ENCODE assay signal across 9 cellular contexts in genomic region chrX:50920132-50920531, GRCh38. TPM values are rescaled to one million over a fixed set of nuclear protein-coding genes. Genes with fewer than 3 reads are reported as not detected.
A peak's percentile ranks its signal among the peaks of the same experiment; 100 is the strongest.
DNase-seq lines count a peak whose midpoint lies in the region; ATAC-seq, FAIRE-seq and TF ChIP-seq lines count a peak whose summit lies in the region.
"Had no signal": no experiment of that assay in that cellular context is flagged by ENCODE, and none has a peak within 500 bp of the region (broad histone marks: within the 10 kb centered on the region; RNA-seq: fewer than 3 reads in every experiment).

No MANE protein-coding gene starts in this region.

- no peak overlapping the region for H2AFZ ChIP-seq in astrocyte (ENCODE audit: low read depth, low read length)

- H3K36me3 Mint-ChIP-seq in MCF 10A (ENCODE audit: insufficient read depth, unreplicated experiment) (no peaks in the 10 kb centered on the region), astrocyte (ENCODE audit: low read depth, unreplicated experiment) (no peaks in the 10 kb centered on the region)
- H3K36me3 Mint-ChIP-seq in CD4-positive, alpha-beta memory T cell, result no peaks in the 10 kb centered on the region
- H3K36me3 Mint-ChIP-seq: naive thymus-derived CD8-positive, alpha-beta T cell had no signal

- H3K4me3 ChIP-seq in breast epithelium (no peak overlapping the region), astrocyte (ENCODE audit: insufficient read depth, low read depth, low read length) (no peak overlapping the region), transverse colon (no peak overlapping the region)
- no peak overlapping the region for H3K4me3 ChIP-seq in CD4-positive, alpha-beta memory T cell (ENCODE audit: low read length in 2 of 2)

- H3K9me3 Mint-ChIP-seq in MCF 10A (ENCODE audit: unreplicated experiment), result no peaks in the 10 kb centered on the region
- no peaks in the 10 kb centered on the region for H3K9me3 Mint-ChIP-seq in astrocyte (ENCODE audit: unreplicated experiment)
- H3K9me3 Mint-ChIP-seq in CD4-positive, alpha-beta memory T cell, result no peaks in the 10 kb centered on the region

- H3K27ac ChIP-seq in breast epithelium (no peak overlapping the region), astrocyte (ENCODE audit: low read depth, low read length) (no peak overlapping the region), transverse colon (no peak overlapping the region), RWPE1 (no peak overlapping the region)
- H3K27ac ChIP-seq in CD4-positive, alpha-beta memory T cell (ENCODE audit: low read depth, low read length), result no peak overlapping the region

- H3K27me3 Mint-ChIP-seq in MCF 10A (ENCODE audit: insufficient read depth, unreplicated experiment) (peaks cover 64% of the 10 kb centered on the region), astrocyte (ENCODE audit: low read depth, unreplicated experiment) (no peaks in the 10 kb centered on the region)
- peaks cover 1 to 3% of the 10 kb centered on the region in 2 donors for H3K27me3 Mint-ChIP-seq in CD4-positive, alpha-beta memory T cell

- no peak for TF ChIP-seq EP300 in transverse colon (IDR thresholded peaks at IDR 0.05; ENCODE audit: low read depth)

- intact Hi-C loops in MCF 10A (cut with micrococcal nuclease), result loop anchor here (1.0 to 2.0 kb wide), 3 partner anchors 69 to 228 kb away; no protein-coding TSS in a partner anchor
- intact Hi-C loops in breast epithelium (cut with DNase I; ENCODE audit: low total_unique reads), result no loop called here
- intact Hi-C loops in transverse colon (cut with DNase I; ENCODE audit: low total_unique reads), result no loop called here
- intact Hi-C loops in CD4-positive, alpha-beta memory T cell (cut with micrococcal nuclease), result no loop called here

- H4K20me1 ChIP-seq in astrocyte (ENCODE audit: insufficient read depth, low read length), result no peaks in the 10 kb centered on the region

- POLR2A ChIA-PET in MCF 10A (lab: Yijun Ruan, JAX) (no interaction called here), RWPE1 (lab: Yijun Ruan, JAX; ENCODE audit: low non-redundant PET) (no interaction called here)
- POLR2A ChIA-PET in CD4-positive, alpha-beta memory T cell (lab: Charles Lee; ENCODE audit: partially characterized antibody), result no interaction called here

- FAIRE-seq in astrocyte (lab: Jason Lieb, UNC), result peak; percentile 100

- no TSS peak for BruUV-seq in MCF 10A (replicated peaks; lab: Mats Ljungman, UMichigan)

- peak; percentile 53 for TF ChIP-seq CTCF in MCF 10A (IDR thresholded peaks at IDR 0.05; ENCODE audit: unreplicated experiment)
- no peak for TF ChIP-seq CTCF in breast epithelium (IDR thresholded peaks at IDR 0.05)
- peak; percentile 46 for TF ChIP-seq CTCF in astrocyte (IDR thresholded peaks at IDR 0.05; ENCODE audit: insufficient read depth, low read depth, low read length)
- TF ChIP-seq CTCF in transverse colon (IDR thresholded peaks at IDR 0.05), result peak; percentile 23 to 42 (median 31)
- no peak for TF ChIP-seq CTCF in RWPE1 (conservative IDR thresholded peaks at IDR 0.05; ENCODE audit: low read depth)

- no peak overlapping the region for H3K4me2 ChIP-seq in astrocyte (ENCODE audit: low read length)

- H3K27ac Mint-ChIP-seq in MCF 10A (ENCODE audit: low read depth, unreplicated experiment) (no peak overlapping the region), astrocyte (ENCODE audit: unreplicated experiment) (no peak overlapping the region)
- H3K27ac Mint-ChIP-seq in CD4-positive, alpha-beta memory T cell, result no peak overlapping the region
- H3K27ac Mint-ChIP-seq: naive thymus-derived CD8-positive, alpha-beta T cell had no signal

- no peak for TF ChIP-seq POLR2A in breast epithelium (IDR thresholded peaks at IDR 0.05)
- TF ChIP-seq POLR2A in transverse colon (IDR thresholded peaks at IDR 0.05), result no peak

- H3K36me3 ChIP-seq in breast epithelium (no peaks in the 10 kb centered on the region), astrocyte (ENCODE audit: insufficient read depth, low read length) (no peaks in the 10 kb centered on the region), transverse colon (no peaks in the 10 kb centered on the region)
- H3K36me3 ChIP-seq in CD4-positive, alpha-beta memory T cell (ENCODE audit: insufficient read depth, low read length), result no peaks in the 10 kb centered on the region

- CTCF ChIA-PET in MCF 10A (lab: Yijun Ruan, JAX), result interaction anchor here (0.6 to 12.0 kb wide), 10 partner anchors 16 to 229 kb away, joined by 3 to 111 read pairs (median 4); no protein-coding TSS in a partner anchor
- CTCF ChIA-PET in CD4-positive, alpha-beta memory T cell (lab: Charles Lee; ENCODE audit: partially characterized antibody), result no interaction called here
- CTCF ChIA-PET in RWPE1 (lab: Yijun Ruan, JAX), result interaction anchor here (0.6 to 1.2 kb wide), 2 partner anchors 13 to 226 kb away, joined by 5 to 6 read pairs; no protein-coding TSS in a partner anchor

- H3K9me3 ChIP-seq in breast epithelium, result no peaks in the 10 kb centered on the region
- H3K9me3 ChIP-seq in astrocyte (ENCODE audit: insufficient read depth, low read depth, low read length), result no peaks in the 10 kb centered on the region
- H3K9me3 ChIP-seq in transverse colon, result no peaks in the 10 kb centered on the region
- H3K9me3 ChIP-seq in CD4-positive, alpha-beta memory T cell (ENCODE audit: control insufficient read depth in 1 of 2, low read length in 2 of 2), result no peaks in the 10 kb centered on the region

- DNase-seq in MCF 10A (ENCODE audit: unreplicated experiment), result peak; percentile 42
- DNase-seq in breast epithelium (ENCODE audit: low spot score in 2 of 2), result no peak
- peak; percentile 1 for DNase-seq in astrocyte (ENCODE audit: low read depth)
- peak; percentile 21 for DNase-seq in iris pigment epithelial cell (ENCODE audit: low read depth)
- no peak for DNase-seq in transverse colon
- no peak for DNase-seq in CD4-positive, alpha-beta memory T cell
- DNase-seq in RWPE1 (ENCODE audit: low spot score), result no peak
- DNase-seq: naive thymus-derived CD8-positive, alpha-beta T cell had no signal

- H3K27me3 ChIP-seq in breast epithelium (peaks cover 0 to 16% of the 10 kb centered on the region in 2 donors), astrocyte (ENCODE audit: insufficient read depth, low read length) (no peaks in the 10 kb centered on the region), transverse colon (no peaks in the 10 kb centered on the region)
- no peaks in the 10 kb centered on the region for H3K27me3 ChIP-seq in CD4-positive, alpha-beta memory T cell (ENCODE audit: insufficient read depth, low read length)

- H3K4me1 Mint-ChIP-seq in MCF 10A (ENCODE audit: insufficient read depth, unreplicated experiment), result no peaks in the 10 kb centered on the region
- H3K4me1 Mint-ChIP-seq in astrocyte (ENCODE audit: low read depth, unreplicated experiment), result no peaks in the 10 kb centered on the region
- H3K4me1 Mint-ChIP-seq in CD4-positive, alpha-beta memory T cell, result no peaks in the 10 kb centered on the region
- H3K4me1 Mint-ChIP-seq: naive thymus-derived CD8-positive, alpha-beta T cell had no signal

- H3K4me3 Mint-ChIP-seq in MCF 10A (ENCODE audit: unreplicated experiment), result no peak overlapping the region
- H3K4me3 Mint-ChIP-seq in astrocyte (ENCODE audit: unreplicated experiment), result no peak overlapping the region
- H3K4me3 Mint-ChIP-seq in CD4-positive, alpha-beta memory T cell, result no peak overlapping the region
- H3K4me3 Mint-ChIP-seq: naive thymus-derived CD8-positive, alpha-beta T cell had no signal

- no peak overlapping the region for H3K9ac ChIP-seq in astrocyte (ENCODE audit: low read length)

- no peaks in the 10 kb centered on the region for H3K79me2 ChIP-seq in astrocyte (ENCODE audit: insufficient read depth, low read length)

- in situ Hi-C loops in transverse colon (cut with MboI; ENCODE audit: low pct_ligation_motif_present in 1 of 4, low pct_unique_long_range_greater_than_20kb in 1 of 4, low sequenced_read_pairs in 3 of 4), result loop anchor here in 2 of 4 donors (10.0 to 25.0 kb wide), 2 partner anchors 175 to 183 kb away; no protein-coding TSS in a partner anchor

- ATAC-seq in GM21619 (IDR thresholded peaks at IDR 0.05; ENCODE audit: unreplicated experiment), result no peak
- ATAC-seq: naive thymus-derived CD8-positive, alpha-beta T cell had no signal

- H3K4me1 ChIP-seq in breast epithelium (no peaks in the 10 kb centered on the region), astrocyte (ENCODE audit: insufficient read depth, low read length) (no peaks in the 10 kb centered on the region), transverse colon (no peaks in the 10 kb centered on the region)
- no peaks in the 10 kb centered on the region for H3K4me1 ChIP-seq in CD4-positive, alpha-beta memory T cell (ENCODE audit: insufficient read depth, low read length)

RNA-seq across cellular contexts. Expression of gene BMP15, which starts 9.6 kb away (rescaled TPM):
- not detected in 2 replicates for total RNA-seq in MCF 10A (2022)
- total RNA-seq in breast epithelium, result not detected
- total RNA-seq in astrocyte, result not detected in 2 replicates
- total RNA-seq in transverse colon, result not detected
- not detected for total RNA-seq in CD4-positive, alpha-beta memory T cell
- not detected for polyA plus RNA-seq in CD4-positive, alpha-beta memory T cell
- total RNA-seq: naive thymus-derived CD8-positive, alpha-beta T cell had no signal
- polyA plus RNA-seq: naive thymus-derived CD8-positive, alpha-beta T cell had no signal

Comparison
In these comparisons a context has a peak if more than half of its experiments do, and no peak if none do; other contexts are left out.
1. DNase-seq: peak in MCF 10A (single experiment), astrocyte (single experiment) and iris pigment epithelial cell (single experiment); none in breast epithelium (0 of 2), transverse colon (single experiment), CD4-positive, alpha-beta memory T cell (0 of 5) and RWPE1 (single experiment).
2. CTCF ChIP-seq: peak in MCF 10A (single experiment), astrocyte (single experiment) and transverse colon (5 of 5); none in breast epithelium (0 of 3) and RWPE1 (single experiment).